18 cellular contexts compared by ENCODE assay signal in the genomic region with DNA sequence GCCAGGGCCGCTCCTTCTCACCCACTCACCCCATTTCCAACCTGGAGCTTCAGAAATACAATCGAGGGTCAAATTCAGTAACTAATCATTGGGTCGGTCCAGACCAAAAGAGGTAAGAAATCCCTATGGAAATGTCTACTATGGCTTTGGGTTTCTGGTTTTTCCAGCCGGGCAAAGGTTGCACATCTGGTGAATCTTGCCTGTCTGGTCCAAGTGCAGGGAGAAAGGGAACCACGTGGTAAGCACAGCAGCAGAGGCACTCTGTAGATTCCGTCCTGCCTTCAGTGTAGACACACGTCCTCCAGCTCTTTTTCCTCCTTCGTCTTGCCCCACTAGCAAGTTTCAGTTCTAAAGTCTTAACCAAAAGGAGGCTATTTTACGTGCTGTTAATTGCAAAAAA.
"Had no signal": no experiment of that assay in that cellular context is flagged by ENCODE, and none has a peak within 500 bp of the region (broad histone marks: within the 10 kb centered on the region; RNA-seq: fewer than 3 reads in every experiment).

No MANE protein-coding gene starts in this region.

- H3K27ac Mint-ChIP-seq: activated naive CD8-positive, alpha-beta T cell; endodermal cell; naive B cell; progenitor cell of endocrine pancreas; T-helper 17 cell had no signal

- H3K27me3 Mint-ChIP-seq: progenitor cell of endocrine pancreas had no signal

- H3K36me3 ChIP-seq: breast epithelium had no signal

- H3K4me3 ChIP-seq: breast epithelium, testis had no signal

- DNase-seq: activated CD4-positive, alpha-beta T cell treated with anti-CD3 and anti-CD28 coated beads, Interleukin-2, amount 50 U/mL, for 1 hour; activated CD4-positive, CD25-positive, alpha-beta regulatory T cell; activated effector memory CD4-positive, alpha-beta T cell treated with Interleukin-2 at 50 U/mL for 16 hours; activated T-cell treated with anti-CD3 and anti-CD28 coated beads, Interleukin-2, amount 50 U/mL, for 1 hour; endodermal cell; foreskin fibroblast; head of caudate nucleus; naive B cell; nucleus accumbens; stimulated activated CD4-positive, alpha-beta T cell treated with anti-CD3 and anti-CD28 coated beads, Interleukin-4, amount 100 ng/mL, for 1 hour; stimulated activated CD8-positive, alpha-beta memory T cell treated with anti-CD3 and anti-CD28 coated beads, Interleukin-4, amount 100 ng/mL, for 48 hours; stimulated activated naive CD8-positive, alpha-beta T cell treated with anti-CD3 and anti-CD28 coated beads, Interleukin-15, Interleukin-2, amounts not matched to agents 100 U/mL and 50 U/mL, for 24 hours; T-helper 17 cell; testis had no signal

- ATAC-seq: sciatic nerve; stimulated activated naive CD8-positive, alpha-beta T cell treated with anti-CD3 and anti-CD28 coated beads, Interleukin-15, Interleukin-2, amounts not matched to agents 100 U/mL and 50 U/mL, for 24 hours; T-helper 17 cell had no signal

- H3K4me1 ChIP-seq: breast epithelium had no signal

- H3K4me1 Mint-ChIP-seq: naive B cell, T-helper 17 cell had no signal

- H3K4me3 Mint-ChIP-seq: activated naive CD8-positive, alpha-beta T cell; endodermal cell; naive B cell; T-helper 17 cell had no signal

- H3K27ac ChIP-seq: breast epithelium, testis had no signal

- H3K27me3 ChIP-seq: breast epithelium, testis had no signal

- H3K9me3 ChIP-seq: breast epithelium, testis had no signal
